In genomic region chr10:6279540-6280267, GRCh38 we compare ENCODE assay signal across 1 cellular context.
TF ChIP-seq lines count a peak whose summit lies in the region.

No MANE protein-coding gene starts in this region.

TF ChIP-seq in HepG2, 621 proteins besides CTCF, POLR2A, EP300 and RAD21 (continued from another document and continues in another):
- TF ChIP-seq, protein P1, sequence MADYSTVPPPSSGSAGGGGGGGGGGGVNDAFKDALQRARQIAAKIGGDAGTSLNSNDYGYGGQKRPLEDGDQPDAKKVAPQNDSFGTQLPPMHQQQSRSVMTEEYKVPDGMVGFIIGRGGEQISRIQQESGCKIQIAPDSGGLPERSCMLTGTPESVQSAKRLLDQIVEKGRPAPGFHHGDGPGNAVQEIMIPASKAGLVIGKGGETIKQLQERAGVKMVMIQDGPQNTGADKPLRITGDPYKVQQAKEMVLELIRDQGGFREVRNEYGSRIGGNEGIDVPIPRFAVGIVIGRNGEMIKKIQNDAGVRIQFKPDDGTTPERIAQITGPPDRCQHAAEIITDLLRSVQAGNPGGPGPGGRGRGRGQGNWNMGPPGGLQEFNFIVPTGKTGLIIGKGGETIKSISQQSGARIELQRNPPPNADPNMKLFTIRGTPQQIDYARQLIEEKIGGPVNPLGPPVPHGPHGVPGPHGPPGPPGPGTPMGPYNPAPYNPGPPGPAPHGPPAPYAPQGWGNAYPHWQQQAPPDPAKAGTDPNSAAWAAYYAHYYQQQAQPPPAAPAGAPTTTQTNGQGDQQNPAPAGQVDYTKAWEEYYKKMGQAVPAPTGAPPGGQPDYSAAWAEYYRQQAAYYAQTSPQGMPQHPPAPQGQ (CRISPR knock-in tag; IDR thresholded peaks at IDR 0.05; ENCODE audit: borderline replicate concordance), result no peak
- TF ChIP-seq KLF16 (CRISPR knock-in tag; IDR thresholded peaks at IDR 0.05), result 0 out of 4 replicates have a peak, but pooled peaks of 1 of the 2 experiments have one; percentile 24
- TF ChIP-seq MXD3 (CRISPR knock-in tag; IDR thresholded peaks at IDR 0.05), result no peak
- no peak for TF ChIP-seq GTF2F1 (IDR thresholded peaks at IDR 0.05; ENCODE audit: low read length)
- no peak for TF ChIP-seq DBP (CRISPR knock-in tag; IDR thresholded peaks at IDR 0.05; ENCODE audit: not compliant biosample characterization)
- 0 out of 2 replicates have a peak, but pooled peaks have one; percentile 53 for TF ChIP-seq ESRRA (CRISPR knock-in tag; IDR thresholded peaks at IDR 0.05; ENCODE audit: low read depth)
- peak; percentile 68 for TF ChIP-seq FOXA3 (CRISPR knock-in tag; IDR thresholded peaks at IDR 0.05)
- TF ChIP-seq REPIN1 (CRISPR knock-in tag; IDR thresholded peaks at IDR 0.05; ENCODE audit: borderline replicate concordance, low read depth), result peak; percentile 85
- TF ChIP-seq PITX1 (CRISPR knock-in tag; IDR thresholded peaks at IDR 0.05), result peak; percentile 48; the same call in 1 of the 2 replicates
- TF ChIP-seq CSRNP1 (CRISPR knock-in tag; IDR thresholded peaks at IDR 0.05), result no peak
- TF ChIP-seq KLF12 (CRISPR knock-in tag; IDR thresholded peaks at IDR 0.05; ENCODE audit: borderline replicate concordance), result no peak
- TF ChIP-seq ZNF496 (CRISPR knock-in tag; IDR thresholded peaks at IDR 0.05; ENCODE audit: insufficient replicate concordance), result no peak
- TF ChIP-seq ZUFSP (CRISPR knock-in tag; IDR thresholded peaks at IDR 0.05; ENCODE audit: borderline replicate concordance), result no peak
- no peak for TF ChIP-seq ZNF800 (CRISPR knock-in tag; IDR thresholded peaks at IDR 0.05)
- no peak for TF ChIP-seq PRPF4 (IDR thresholded peaks at IDR 0.05; ENCODE audit: low read depth, low read length, poor library complexity, severe bottlenecking)
- no peak for TF ChIP-seq RBM39 (IDR thresholded peaks at IDR 0.05; ENCODE audit: low read depth, low read length, poor library complexity, severe bottlenecking)
- TF ChIP-seq TBL1XR1 (IDR thresholded peaks at IDR 0.05; ENCODE audit: borderline replicate concordance, low read length, partially characterized antibody), result peak; percentile 93
- TF ChIP-seq ZNF30 (CRISPR knock-in tag; IDR thresholded peaks at IDR 0.05), result no peak
- no peak for TF ChIP-seq PHF5A (CRISPR knock-in tag; IDR thresholded peaks at IDR 0.05; ENCODE audit: low read depth, unreplicated experiment)
- TF ChIP-seq, protein P2, sequence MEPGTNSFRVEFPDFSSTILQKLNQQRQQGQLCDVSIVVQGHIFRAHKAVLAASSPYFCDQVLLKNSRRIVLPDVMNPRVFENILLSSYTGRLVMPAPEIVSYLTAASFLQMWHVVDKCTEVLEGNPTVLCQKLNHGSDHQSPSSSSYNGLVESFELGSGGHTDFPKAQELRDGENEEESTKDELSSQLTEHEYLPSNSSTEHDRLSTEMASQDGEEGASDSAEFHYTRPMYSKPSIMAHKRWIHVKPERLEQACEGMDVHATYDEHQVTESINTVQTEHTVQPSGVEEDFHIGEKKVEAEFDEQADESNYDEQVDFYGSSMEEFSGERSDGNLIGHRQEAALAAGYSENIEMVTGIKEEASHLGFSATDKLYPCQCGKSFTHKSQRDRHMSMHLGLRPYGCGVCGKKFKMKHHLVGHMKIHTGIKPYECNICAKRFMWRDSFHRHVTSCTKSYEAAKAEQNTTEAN (CRISPR knock-in tag; conservative IDR thresholded peaks at IDR 0.05), result no peak; the same call in 1 of the 2 replicates
- TF ChIP-seq ZNF598 (CRISPR knock-in tag; IDR thresholded peaks at IDR 0.05; ENCODE audit: borderline replicate concordance), result no peak
- no peak for TF ChIP-seq MBD4 (IDR thresholded peaks at IDR 0.05; ENCODE audit: borderline replicate concordance, low read length)
- TF ChIP-seq SALL1 (CRISPR knock-in tag; IDR thresholded peaks at IDR 0.05), result peak; percentile 90
- no peak for TF ChIP-seq ZNF549 (CRISPR knock-in tag; IDR thresholded peaks at IDR 0.05)
- peak; percentile 75; the same call in 1 of the 2 replicates for TF ChIP-seq FOXK1 (CRISPR knock-in tag; IDR thresholded peaks at IDR 0.05; ENCODE audit: borderline replicate concordance, low read depth)
- no peak for TF ChIP-seq ZNF230 (CRISPR knock-in tag; IDR thresholded peaks at IDR 0.05)
- TF ChIP-seq ZNF124 (CRISPR knock-in tag; IDR thresholded peaks at IDR 0.05), result 0 out of 2 replicates have a peak, but pooled peaks have one; percentile 30
- TF ChIP-seq ZNF577 (CRISPR knock-in tag; IDR thresholded peaks at IDR 0.05; ENCODE audit: borderline replicate concordance, low read depth), result no peak
- TF ChIP-seq MIXL1 (CRISPR knock-in tag; IDR thresholded peaks at IDR 0.05), result peak; percentile 82
- TF ChIP-seq ZNF510 (CRISPR knock-in tag; IDR thresholded peaks at IDR 0.05; ENCODE audit: low read depth), result no peak
- 0 out of 2 replicates have a peak, but pooled peaks have one; percentile 31 for TF ChIP-seq ZNF335 (CRISPR knock-in tag; IDR thresholded peaks at IDR 0.05)
- TF ChIP-seq ARNTL (CRISPR knock-in tag; IDR thresholded peaks at IDR 0.05), result peak; percentile 72; the same call in 1 of the 2 replicates
- TF ChIP-seq ZNF580 (CRISPR knock-in tag; IDR thresholded peaks at IDR 0.05; ENCODE audit: borderline replicate concordance, low read depth), result peak; percentile 60; the same call in 1 of the 2 replicates
- TF ChIP-seq, protein P3, sequence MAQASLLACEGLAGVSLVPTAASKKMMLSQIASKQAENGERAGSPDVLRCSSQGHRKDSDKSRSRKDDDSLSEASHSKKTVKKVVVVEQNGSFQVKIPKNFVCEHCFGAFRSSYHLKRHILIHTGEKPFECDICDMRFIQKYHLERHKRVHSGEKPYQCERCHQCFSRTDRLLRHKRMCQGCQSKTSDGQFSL (CRISPR knock-in tag; IDR thresholded peaks at IDR 0.05), result no peak
- TF ChIP-seq REST (IDR thresholded peaks at IDR 0.05; ENCODE audit: borderline replicate concordance in 1 of 2, low read depth in 1 of 2, low read length in 2 of 2), result 0 out of 4 replicates have a peak, but pooled peaks of 1 of the 2 experiments have one; percentile 36
- no peak for TF ChIP-seq CENPBD1 (CRISPR knock-in tag; IDR thresholded peaks at IDR 0.05; ENCODE audit: borderline replicate concordance, low read depth)
- no peak for TF ChIP-seq CHCHD3 (CRISPR knock-in tag; IDR thresholded peaks at IDR 0.05)
- no peak for TF ChIP-seq PRDM10 (CRISPR knock-in tag; IDR thresholded peaks at IDR 0.05; ENCODE audit: low read depth)
- TF ChIP-seq ZNF253 (CRISPR knock-in tag; IDR thresholded peaks at IDR 0.05; ENCODE audit: borderline replicate concordance), result no peak
- TF ChIP-seq ZFYVE20 (CRISPR knock-in tag; IDR thresholded peaks at IDR 0.05; ENCODE audit: borderline replicate concordance, low read depth), result no peak
- TF ChIP-seq KLF11 (CRISPR knock-in tag; IDR thresholded peaks at IDR 0.05), result no peak
